ENCODE assay signal across 22 cellular contexts in genomic region chr1:70434253-70434859, GRCh38.
"Had no signal": no experiment of that assay in that cellular context is flagged by ENCODE, and none has a peak within 500 bp of the region (broad histone marks: within the 10 kb centered on the region; RNA-seq: fewer than 3 reads in every experiment).

No MANE protein-coding gene starts in this region.

- H3K9me3 ChIP-seq: left ventricle myocardium inferior, ovary, spleen, tibial nerve, vagina had no signal

- H3K4me3 ChIP-seq: left ventricle myocardium inferior, lung, ovary, skin epidermis, spleen, tibial nerve, vagina had no signal

- DNase-seq: hypothalamus; immature natural killer cell; kidney; left ventricle myocardium inferior; mesendoderm; naive thymus-derived CD4-positive, alpha-beta T cell; ovary; retina; right cardiac atrium; spleen; stimulated activated CD4-positive, alpha-beta T cell treated with anti-CD3 and anti-CD28 coated beads, Interleukin-4, amount 100 ng/mL, for 24 hours; stimulated activated naive CD4-positive, alpha-beta T cell; stimulated activated naive CD8-positive, alpha-beta T cell treated with anti-CD3 and anti-CD28 coated beads, Interleukin-15, amount 100 ng/mL, for 72 hours; substantia nigra had no signal

- H3K36me3 ChIP-seq: ovary had no signal

- H3K27ac ChIP-seq: left ventricle myocardium inferior, ovary, skin epidermis, spleen, tibial nerve, vagina had no signal

- H3K27me3 ChIP-seq: ovary, spleen, tibial nerve, vagina had no signal

- FAIRE-seq: islet of Langerhans, kidney had no signal

- ATAC-seq: naive thymus-derived CD4-positive, alpha-beta T cell; natural killer cell treated with Interleukin-12 subunit alpha and Interleukin-12 subunit beta and Interleukin-15 and Interleukin-18, amount 100 ng/mL, for 72 hours; right cardiac atrium; sciatic nerve; stimulated activated effector memory CD8-positive, alpha-beta T cell treated with anti-CD3 and anti-CD28 coated beads, Interleukin-12 subunit alpha, Interleukin-12 subunit beta, amount 100 ng/mL, for 72 hours; stimulated activated naive CD8-positive, alpha-beta T cell treated with anti-CD3 and anti-CD28 coated beads, Interleukin-15, amount 100 ng/mL, for 72 hours had no signal

- H3K4me1 ChIP-seq: left ventricle myocardium inferior, spleen, tibial nerve, vagina had no signal
